In the genomic region with DNA sequence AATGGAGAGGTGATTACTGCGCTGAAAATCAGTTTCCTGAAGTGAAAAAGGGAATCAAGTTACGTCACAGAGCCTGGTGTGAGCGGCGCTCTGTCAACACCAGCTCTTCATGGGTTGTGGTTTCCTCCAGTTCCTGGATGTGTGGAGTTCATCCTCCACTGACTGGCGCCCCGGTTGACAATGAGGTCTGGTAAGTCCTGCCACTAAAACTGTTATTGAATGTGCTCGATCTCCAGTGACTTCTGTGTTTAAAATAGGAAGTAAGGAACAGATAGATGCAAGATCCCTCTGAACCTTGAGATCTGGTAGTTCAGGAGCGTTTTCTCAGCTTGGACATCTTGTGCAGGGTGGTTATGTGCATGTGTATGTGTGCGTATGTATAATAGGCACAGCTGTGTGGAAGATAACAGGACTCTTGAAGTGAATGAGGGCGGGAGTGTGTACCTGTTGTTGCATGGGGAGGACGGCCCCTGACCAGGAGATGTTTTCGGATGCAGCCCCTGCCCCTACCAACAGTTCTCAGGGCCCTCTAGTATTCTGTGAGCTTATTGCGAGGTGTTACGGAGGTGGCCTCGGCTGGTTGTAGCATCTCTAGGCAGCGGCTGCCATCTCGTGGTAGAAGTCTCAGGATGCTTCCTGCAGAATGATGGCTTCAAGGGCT, we compare ENCODE assay signal across 8 cellular contexts. TPM values are rescaled to one million over a fixed set of nuclear protein-coding genes. Genes with fewer than 3 reads are reported as not detected.
DNase-seq lines count a peak whose midpoint lies in the region; ATAC-seq and TF ChIP-seq lines count a peak whose summit lies in the region.

No MANE protein-coding gene starts in this region.

- no peak overlapping the region for H2BK5ac ChIP-seq in trophoblast cell (ENCODE audit: low read depth, low read length, poor library complexity)

- H3K36me3 ChIP-seq in trophoblast cell (ENCODE audit: control insufficient read depth in 1 of 2, insufficient read depth in 2 of 2, low read length in 2 of 2), result no peaks in the 10 kb centered on the region

- no peak overlapping the region for H2AK5ac ChIP-seq in trophoblast cell (ENCODE audit: low read length)

- no peaks in the 10 kb centered on the region for H3K36me3 Mint-ChIP-seq in type B pancreatic cell

- no peak overlapping the region for H4K91ac ChIP-seq in trophoblast cell (ENCODE audit: low read depth, low read length)

- ATAC-seq in GM21619 (IDR thresholded peaks at IDR 0.05; ENCODE audit: unreplicated experiment), result peak; percentile 99

- H3K9me3 ChIP-seq in trophoblast cell (ENCODE audit: insufficient read depth, low read depth, low read length), result no peaks in the 10 kb centered on the region

- H3K9ac ChIP-seq in trophoblast cell (ENCODE audit: low read length), result no peak overlapping the region

- no peak overlapping the region for H2AFZ ChIP-seq in trophoblast cell (ENCODE audit: insufficient read depth, low read length, poor library complexity)

- no peak overlapping the region for H3K23ac ChIP-seq in trophoblast cell (ENCODE audit: low read length)

- no peaks in the 10 kb centered on the region for H3K79me2 ChIP-seq in trophoblast cell (ENCODE audit: control insufficient read depth, insufficient read depth, low read length, poor library complexity)

- H3K18ac ChIP-seq in trophoblast cell (ENCODE audit: low read length), result no peak overlapping the region

- no peak overlapping the region for H3K27ac ChIP-seq in trophoblast cell (ENCODE audit: low read depth, low read length)

- H3K9me3 Mint-ChIP-seq in type B pancreatic cell, result no peaks in the 10 kb centered on the region

- peak; percentile 67 for DNase-seq in EH (ENCODE audit: low read depth)
- peak; percentile 38 for DNase-seq in HuH-7.5 (ENCODE audit: low spot score)
- DNase-seq in RPMI8226, result peak; percentile 89
- DNase-seq in activated effector memory CD4-positive, alpha-beta T cell treated with anti-CD3 and anti-CD28 coated beads, Interleukin-2, amount 50 U/mL, for 16 hours, result peak; percentile 90
- DNase-seq in germinal center (ENCODE audit: low spot score), result peak; percentile 56
- DNase-seq in trophoblast cell, result peak; percentile 50 to 69
- DNase-seq in type B pancreatic cell (ENCODE audit: extremely low spot score, unreplicated experiment), result no peak

- peaks cover 16% of the 10 kb centered on the region for H3K27me3 Mint-ChIP-seq in type B pancreatic cell

- H3K14ac ChIP-seq in trophoblast cell (ENCODE audit: low read length), result no peak overlapping the region

- H3K4me2 ChIP-seq in trophoblast cell (ENCODE audit: low read length), result no peak overlapping the region

- no peak overlapping the region for H3K4ac ChIP-seq in trophoblast cell (ENCODE audit: low read depth, low read length)

- no peak overlapping the region for H4K8ac ChIP-seq in trophoblast cell (ENCODE audit: low read depth, low read length)

- no peak overlapping the region for H2BK120ac ChIP-seq in trophoblast cell (ENCODE audit: insufficient read depth, low read length, poor library complexity)

- H3K4me1 ChIP-seq in trophoblast cell (ENCODE audit: control insufficient read depth in 1 of 2, insufficient read depth in 2 of 2, low read length in 2 of 2), result no peaks in the 10 kb centered on the region

- H3K4me1 Mint-ChIP-seq in type B pancreatic cell (ENCODE audit: unreplicated experiment), result peaks cover 8% of the 10 kb centered on the region

- no peak overlapping the region for H3K4me3 Mint-ChIP-seq in type B pancreatic cell

- H2BK12ac ChIP-seq in trophoblast cell (ENCODE audit: low read length), result no peak overlapping the region

- no peak overlapping the region for H3K27ac Mint-ChIP-seq in type B pancreatic cell

- TF ChIP-seq CTCF in type B pancreatic cell (conservative IDR thresholded peaks at IDR 0.05), result peak; percentile 84

- no peak overlapping the region for H4K12ac ChIP-seq in trophoblast cell (ENCODE audit: low read depth, low read length)

- no peak overlapping the region for H3K4me3 ChIP-seq in trophoblast cell (ENCODE audit: low read depth, low read length)

- no CpG with 5 or more reads among the region's 17 CpGs for WGBS in trophoblast cell (ENCODE audit: extremely low coverage, insufficient coverage, insufficient read length)

- H3K79me1 ChIP-seq in trophoblast cell (ENCODE audit: low read length), result no peaks in the 10 kb centered on the region

- H3K27me3 ChIP-seq in trophoblast cell (ENCODE audit: insufficient read depth, low read length), result no peaks in the 10 kb centered on the region

RNA-seq across cellular contexts. Expression of gene GOT2, which starts 22.0 kb away (rescaled TPM):
- polyA plus RNA-seq in trophoblast cell (2013), result 61.0 and 63.3 TPM in 2 replicates
- 89.7 and 104 TPM in 2 replicates for total RNA-seq in type B pancreatic cell (ENCODE audit: low replicate concordance)
